Comparison of ENCODE assay signal across 9 cellular contexts in genomic region chr11:66100272-66101037, GRCh38. TPM values are rescaled to one million over a fixed set of nuclear protein-coding genes. Genes with fewer than 3 reads are reported as not detected.
A peak's percentile ranks its signal among the peaks of the same experiment; 100 is the strongest.
DNase-seq lines count a peak whose midpoint lies in the region; ATAC-seq and TF ChIP-seq lines count a peak whose summit lies in the region.
"Had no signal": no experiment of that assay in that cellular context is flagged by ENCODE, and none has a peak within 500 bp of the region (broad histone marks: within the 10 kb centered on the region; RNA-seq: fewer than 3 reads in every experiment).

No MANE protein-coding gene starts in this region.

- peak overlapping the region; percentile 60 for H3K18ac ChIP-seq in trophoblast cell (ENCODE audit: low read length)

- H3K27ac ChIP-seq in A673 (ENCODE audit: low read depth, low read length, poor library complexity, severe bottlenecking) (peak overlapping the region; percentile 10), trophoblast cell (ENCODE audit: low read depth, low read length) (no peak overlapping the region), upper lobe of right lung (peak overlapping the region; percentile 15)

- intact Hi-C loops in A673 (cut with micrococcal nuclease; ENCODE audit: unreplicated experiment) (no loop called here), upper lobe of right lung (cut with DNase I) (no loop called here)

- no peaks in the 10 kb centered on the region for H3K9me3 Mint-ChIP-seq in effector memory CD8-positive, alpha-beta T cell

- H3K27me3 ChIP-seq in A673 (replicated peaks; ENCODE audit: insufficient read depth, low read depth, low read length, poor library complexity) (no peaks in the 10 kb centered on the region), trophoblast cell (ENCODE audit: insufficient read depth, low read length) (no peaks in the 10 kb centered on the region), upper lobe of right lung (no peaks in the 10 kb centered on the region), H7 (ENCODE audit: control insufficient read depth, insufficient read depth, low read length) (no peaks in the 10 kb centered on the region)
- H3K27me3 ChIP-seq: ascending aorta had no signal

- no peak overlapping the region for H3K14ac ChIP-seq in trophoblast cell (ENCODE audit: low read length)

- H2BK120ac ChIP-seq in trophoblast cell (ENCODE audit: insufficient read depth, low read length, poor library complexity): no peak overlapping the region

- CTCF ChIA-PET in A673 (lab: Charles Lee): no interaction called here

- peak overlapping the region; percentile 83 to 89 for H3K4me3 Mint-ChIP-seq in effector memory CD8-positive, alpha-beta T cell

- H2AFZ ChIP-seq in trophoblast cell (ENCODE audit: insufficient read depth, low read length, poor library complexity): no peak overlapping the region

- no peaks in the 10 kb centered on the region for H3K79me1 ChIP-seq in trophoblast cell (ENCODE audit: low read length)

- H2AK5ac ChIP-seq in trophoblast cell (ENCODE audit: low read length): no peak overlapping the region

- H3K36me3 ChIP-seq in A673 (ENCODE audit: insufficient read depth, low read length, poor library complexity, severe bottlenecking) (no peaks in the 10 kb centered on the region), trophoblast cell (ENCODE audit: control insufficient read depth in 1 of 2, insufficient read depth in 2 of 2, low read length in 2 of 2) (peaks cover 0 to 3% of the 10 kb centered on the region in 2 experiments), upper lobe of right lung (no peaks in the 10 kb centered on the region), H7 (replicated peaks; ENCODE audit: control insufficient read depth, insufficient read depth, low read length) (no peaks in the 10 kb centered on the region)
- H3K36me3 ChIP-seq: ascending aorta had no signal

- ATAC-seq in GM19463 (IDR thresholded peaks at IDR 0.05; ENCODE audit: unreplicated experiment) (peak; percentile 71), upper lobe of right lung (peak; percentile 93)
- peak; percentile 95 for ATAC-seq in effector memory CD8-positive, alpha-beta T cell (replicated peaks)

- no peaks in the 10 kb centered on the region for H3K27me3 Mint-ChIP-seq in effector memory CD8-positive, alpha-beta T cell

- no peaks in the 10 kb centered on the region for H3K79me2 ChIP-seq in trophoblast cell (ENCODE audit: control insufficient read depth, insufficient read depth, low read length, poor library complexity)

- no peak overlapping the region for H4K8ac ChIP-seq in trophoblast cell (ENCODE audit: low read depth, low read length)

- no TSS peak for BruUV-seq in A673 (replicated peaks; lab: Mats Ljungman, UMichigan)

- peak overlapping the region; percentile 91 to 92 for H3K27ac Mint-ChIP-seq in effector memory CD8-positive, alpha-beta T cell

- WGBS in trophoblast cell (ENCODE audit: extremely low coverage, insufficient coverage, insufficient read length): no CpG with 5 or more reads among the region's 14 CpGs

- POLR2A ChIA-PET in A673 (lab: Charles Lee; ENCODE audit: low non-redundant PET): no interaction called here

- no peak overlapping the region for H2BK5ac ChIP-seq in trophoblast cell (ENCODE audit: low read depth, low read length, poor library complexity)

- DNase-seq in A673 (ENCODE audit: low spot score) (no peak), NCI-H1694 (lab: John Stamatoyannopoulos, UW) (peak; percentile 48), trophoblast cell (no peak), upper lobe of right lung (peak; percentile 80), H7 (no peak)
- peak; percentile 33 to 48 for DNase-seq in activated CD4-positive, alpha-beta T cell treated with anti-CD3 and anti-CD28 coated beads, Interleukin-2, amount 50 U/mL, for 4 hours
- peak; percentile 55 to 57 (median 56) for DNase-seq in effector memory CD8-positive, alpha-beta T cell

- no peak for TF ChIP-seq CTCF in A673 (conservative IDR thresholded peaks at IDR 0.05; ENCODE audit: low read depth, low read length)
- TF ChIP-seq CTCF in upper lobe of right lung (IDR thresholded peaks at IDR 0.05): no peak

- H3K9ac ChIP-seq in trophoblast cell (ENCODE audit: low read length): no peak overlapping the region

- H2BK12ac ChIP-seq in trophoblast cell (ENCODE audit: low read length): no peak overlapping the region

- peaks cover 38 to 50% of the 10 kb centered on the region in 2 donors for H3K4me1 Mint-ChIP-seq in effector memory CD8-positive, alpha-beta T cell (ENCODE audit: low read depth in 2 of 2)

- peaks cover 16% of the 10 kb centered on the region for H3K36me3 Mint-ChIP-seq in effector memory CD8-positive, alpha-beta T cell (ENCODE audit: insufficient read depth)

- H3K4me1 ChIP-seq in A673 (ENCODE audit: insufficient read depth, low read length, poor library complexity, severe bottlenecking) (peaks cover 20% of the 10 kb centered on the region), trophoblast cell (ENCODE audit: control insufficient read depth in 1 of 2, insufficient read depth in 2 of 2, low read length in 2 of 2) (no peaks in the 10 kb centered on the region), upper lobe of right lung (peaks cover 24% of the 10 kb centered on the region)

- H3K9me3 ChIP-seq in A673 (ENCODE audit: low read depth, low read length, poor library complexity, severe bottlenecking): no peaks in the 10 kb centered on the region
- H3K9me3 ChIP-seq in trophoblast cell (ENCODE audit: insufficient read depth, low read depth, low read length): peaks cover 1% of the 10 kb centered on the region
- H3K9me3 ChIP-seq in upper lobe of right lung: no peaks in the 10 kb centered on the region
- H3K9me3 ChIP-seq: ascending aorta had no signal

- H4K91ac ChIP-seq in trophoblast cell (ENCODE audit: low read depth, low read length): no peak overlapping the region

- no peak overlapping the region for H3K23ac ChIP-seq in trophoblast cell (ENCODE audit: low read length)

- no peak overlapping the region for H4K12ac ChIP-seq in trophoblast cell (ENCODE audit: low read depth, low read length)

- no peak overlapping the region for H3K4me3 ChIP-seq in A673 (ENCODE audit: low read depth, low read length, poor library complexity, severe bottlenecking)
- H3K4me3 ChIP-seq in trophoblast cell (ENCODE audit: low read depth, low read length): no peak overlapping the region
- no peak overlapping the region for H3K4me3 ChIP-seq in upper lobe of right lung
- H3K4me3 ChIP-seq in H7 (ENCODE audit: insufficient read depth, low read depth, low read length): no peak overlapping the region
- H3K4me3 ChIP-seq: ascending aorta had no signal

- no peak overlapping the region for H3K4ac ChIP-seq in trophoblast cell (ENCODE audit: low read depth, low read length)

- H3K4me2 ChIP-seq in trophoblast cell (ENCODE audit: low read length): no peak overlapping the region

RNA-seq across cellular contexts. Expression of gene PACS1, which starts 30.4 kb away (rescaled TPM):
- 75.7 and 79.1 TPM in 2 replicates for total RNA-seq in A673 (2021)
- polyA plus RNA-seq in trophoblast cell (2013): 63.7 and 65.0 TPM in 2 replicates
- 55.9 TPM for total RNA-seq in upper lobe of right lung
- 16.2 and 20.1 TPM in 2 replicates for total RNA-seq in H7 (2014; rRNA removed; shearing (Covaris generic))

RNA-seq across cellular contexts. Expression of gene SF3B2, which starts 48.3 kb away (rescaled TPM):
- total RNA-seq in A673 (2021): 357 and 358 TPM in 2 replicates
- polyA plus RNA-seq in trophoblast cell (2013): 157 and 158 TPM in 2 replicates
- 149 TPM for total RNA-seq in upper lobe of right lung
- 194 and 221 TPM in 2 replicates for total RNA-seq in H7 (2014; rRNA removed; shearing (Covaris generic))

RNA-seq across cellular contexts. Expression of gene GAL3ST3, which starts 51.5 kb away (rescaled TPM):
- 1.8 and 2.0 TPM in 2 replicates for total RNA-seq in A673 (2021)
- polyA plus RNA-seq in trophoblast cell (2013): 0.12 TPM in 2 replicates
- total RNA-seq in upper lobe of right lung: not detected
- 21.7 and 23.1 TPM in 2 replicates for total RNA-seq in H7 (2014; rRNA removed; shearing (Covaris generic))
- total RNA-seq: ascending aorta had no signal

Comparison
In these comparisons a context has a peak if more than half of its experiments do, and no peak if none do; other contexts are left out.
1. DNase-seq: peak in NCI-H1694 (single experiment), activated CD4-positive, alpha-beta T cell treated with anti-CD3 and anti-CD28 coated beads, Interleukin-2, amount 50 U/mL, for 4 hours (2 of 2), effector memory CD8-positive, alpha-beta T cell (3 of 3) and upper lobe of right lung (single experiment); none in A673 (single experiment), trophoblast cell (0 of 2) and H7 (single experiment).
2. Peak in every context shown above with its lines, with median percentiles within 50 percentile points of each other: ATAC-seq.